Comparison of ENCODE assay signal across 30 cellular contexts in the genomic region with DNA sequence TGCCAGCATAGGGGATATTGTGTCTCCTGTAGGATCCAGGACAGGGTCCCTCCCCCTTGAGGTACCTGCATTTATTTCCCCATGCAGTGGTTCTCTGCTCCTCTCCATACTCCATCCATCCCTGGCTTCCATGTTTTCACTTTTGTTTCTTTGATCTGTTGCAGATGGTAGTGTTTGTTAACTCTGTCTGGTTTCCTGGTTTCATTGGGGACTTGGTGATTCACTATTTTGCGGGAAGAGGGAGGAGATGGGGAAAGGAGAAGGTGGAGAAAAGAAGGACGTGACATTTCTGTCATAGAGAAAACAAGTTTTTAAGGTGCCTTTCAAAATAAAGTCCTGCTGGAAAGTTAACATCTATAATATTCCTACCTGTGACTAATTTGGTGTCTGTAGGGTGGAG. TPM values are rescaled to one million over a fixed set of nuclear protein-coding genes. Genes with fewer than 3 reads are reported as not detected.
DNase-seq lines count a peak whose midpoint lies in the region; ATAC-seq, FAIRE-seq and TF ChIP-seq lines count a peak whose summit lies in the region.
"Had no signal": no experiment of that assay in that cellular context is flagged by ENCODE, and none has a peak within 500 bp of the region (broad histone marks: within the 10 kb centered on the region; RNA-seq: fewer than 3 reads in every experiment).

No MANE protein-coding gene starts in this region.

- WGBS in mammary epithelial cell (ENCODE audit: low coverage, missing lambda C conversion rate): 100% methylated on average over 2 of the region's 2 CpGs

- peak; percentile 51 for FAIRE-seq in keratinocyte (lab: Jason Lieb, UNC)
- FAIRE-seq: GM19239 had no signal

- no peaks in the 10 kb centered on the region for H3K36me3 Mint-ChIP-seq in HFFc6 (ENCODE audit: low read depth)
- no peaks in the 10 kb centered on the region for H3K36me3 Mint-ChIP-seq in stimulated activated effector memory CD8-positive, alpha-beta T cell treated with anti-CD3 and anti-CD28 coated beads, Interleukin-12 subunit alpha, Interleukin-12 subunit beta, amount 100 ng/mL, for 72 hours
- H3K36me3 Mint-ChIP-seq: activated CD4-positive, alpha-beta memory T cell treated with anti-CD3 and anti-CD28 coated beads for 36 hours had no signal

- CTCF ChIA-PET in mammary epithelial cell (lab: Charles Lee; ENCODE audit: low non-redundant PET): no interaction called here

- no peak overlapping the region for H3K4me2 ChIP-seq in mammary epithelial cell (ENCODE audit: insufficient read depth, low read depth, low read length)
- H3K4me2 ChIP-seq in keratinocyte (ENCODE audit: control insufficient read depth, extremely low read depth, insufficient read depth, low read depth, low read length): peak overlapping the region; percentile 50
- H3K4me2 ChIP-seq: smooth muscle cell had no signal

- H3K27me3 ChIP-seq in mammary epithelial cell (ENCODE audit: insufficient read depth, low read length) (no peaks in the 10 kb centered on the region), keratinocyte (ENCODE audit: control insufficient read depth, extremely low read depth, insufficient read depth, low read length) (no peaks in the 10 kb centered on the region)
- H3K27me3 ChIP-seq: body of pancreas, esophagus squamous epithelium, MG63, neutrophil had no signal

- peak overlapping the region; percentile 4; the same call in 1 of the 2 replicates for H3K4me3 Mint-ChIP-seq in HFFc6
- no peak overlapping the region for H3K4me3 Mint-ChIP-seq in stimulated activated effector memory CD8-positive, alpha-beta T cell treated with anti-CD3 and anti-CD28 coated beads, Interleukin-12 subunit alpha, Interleukin-12 subunit beta, amount 100 ng/mL, for 72 hours
- H3K4me3 Mint-ChIP-seq: activated CD4-positive, alpha-beta memory T cell treated with anti-CD3 and anti-CD28 coated beads for 36 hours; activated naive CD8-positive, alpha-beta T cell treated with anti-CD3 and anti-CD28 coated beads, Interleukin-2, amount 50 U/mL, for 24 hours had no signal

- no peak overlapping the region for H3K27ac Mint-ChIP-seq in HFFc6
- no peak overlapping the region for H3K27ac Mint-ChIP-seq in stimulated activated effector memory CD8-positive, alpha-beta T cell treated with anti-CD3 and anti-CD28 coated beads, Interleukin-12 subunit alpha, Interleukin-12 subunit beta, amount 100 ng/mL, for 72 hours
- H3K27ac Mint-ChIP-seq: activated CD4-positive, alpha-beta memory T cell treated with anti-CD3 and anti-CD28 coated beads for 36 hours; activated naive CD8-positive, alpha-beta T cell treated with anti-CD3 and anti-CD28 coated beads, Interleukin-2, amount 50 U/mL, for 24 hours had no signal

- peaks cover 23% of the 10 kb centered on the region for H3K4me1 Mint-ChIP-seq in HFFc6 (ENCODE audit: low read depth)
- H3K4me1 Mint-ChIP-seq in stimulated activated effector memory CD8-positive, alpha-beta T cell treated with anti-CD3 and anti-CD28 coated beads, Interleukin-12 subunit alpha, Interleukin-12 subunit beta, amount 100 ng/mL, for 72 hours: no peaks in the 10 kb centered on the region

- peaks cover 6% of the 10 kb centered on the region for H3K27me3 Mint-ChIP-seq in HFFc6 (ENCODE audit: insufficient read depth)

- no peaks in the 10 kb centered on the region for H3K9me1 ChIP-seq in keratinocyte (ENCODE audit: control insufficient read depth, extremely low read depth, insufficient read depth, low read length)

- peaks cover 5% of the 10 kb centered on the region for H3K4me1 ChIP-seq in mammary epithelial cell (ENCODE audit: insufficient read depth, low read length)
- peaks cover 16% of the 10 kb centered on the region for H3K4me1 ChIP-seq in keratinocyte (ENCODE audit: control insufficient read depth, extremely low read depth, insufficient read depth, low read length)

- DNase-seq in AG08395 (ENCODE audit: low spot score) (peak; percentile 74), HFFc6 (no peak), mammary epithelial cell (no peak), keratinocyte (ENCODE audit: low read depth, low spot score) (no peak), NCI-H1694 (lab: John Stamatoyannopoulos, UW) (no peak), Ammon's horn (ENCODE audit: low spot score) (no peak)
- DNase-seq in activated effector memory CD4-positive, alpha-beta T cell treated with Interleukin-2 at 50 U/mL for 16 hours: no peak
- DNase-seq in stimulated activated effector memory CD8-positive, alpha-beta T cell treated with anti-CD3 and anti-CD28 coated beads, Interleukin-12 subunit alpha, Interleukin-12 subunit beta, amount 100 ng/mL, for 72 hours (ENCODE audit: low spot score in 2 of 2): no peak
- DNase-seq: ACHN; activated CD4-positive, alpha-beta memory T cell treated with anti-CD3 and anti-CD28 coated beads for 36 hours; activated CD4-positive, CD25-positive, alpha-beta regulatory T cell; activated naive CD8-positive, alpha-beta T cell treated with anti-CD3 and anti-CD28 coated beads, Interleukin-2, amount 50 U/mL, for 24 hours; body of pancreas; Calu3; effector memory CD4-positive, alpha-beta T cell; esophagus squamous epithelium; head of caudate nucleus; left colon; mesenchymal stem cell; MG63; NCI-H2081 treated with DMSO at 0.1 percent for 48 hours; NCI-H446; NCI-H82; SW 1271 had no signal

- H4K20me1 ChIP-seq in mammary epithelial cell (ENCODE audit: insufficient read depth, low read length) (no peaks in the 10 kb centered on the region), keratinocyte (ENCODE audit: control insufficient read depth, extremely low read depth, insufficient read depth, low read length) (no peaks in the 10 kb centered on the region)

- H3K27ac ChIP-seq in mammary epithelial cell (ENCODE audit: insufficient read depth, low read depth, low read length): no peak overlapping the region
- H3K27ac ChIP-seq in keratinocyte (ENCODE audit: control insufficient read depth, insufficient read depth, low read length): no peak overlapping the region
- H3K27ac ChIP-seq: body of pancreas, C4-2B, esophagus squamous epithelium, neutrophil had no signal

- H3K4me3 ChIP-seq in mammary epithelial cell (replicated peaks in 1 of 3; ENCODE audit: insufficient read depth in 1 of 3, low read depth in 2 of 3, low read length in 3 of 3) (no peak overlapping the region), keratinocyte (ENCODE audit: control insufficient read depth in 2 of 3, extremely low read depth in 1 of 3, insufficient read depth in 2 of 3, low read depth in 1 of 3, low read length in 3 of 3) (no peak overlapping the region)
- H3K4me3 ChIP-seq: body of pancreas, esophagus squamous epithelium, MG63, smooth muscle cell had no signal

- in situ Hi-C loops in mammary epithelial cell (cut with MboI; ENCODE audit: low sequenced_read_pairs in 2 of 2): no loop called here

- H3K9me3 Mint-ChIP-seq in HFFc6: no peaks in the 10 kb centered on the region
- no peaks in the 10 kb centered on the region for H3K9me3 Mint-ChIP-seq in stimulated activated effector memory CD8-positive, alpha-beta T cell treated with anti-CD3 and anti-CD28 coated beads, Interleukin-12 subunit alpha, Interleukin-12 subunit beta, amount 100 ng/mL, for 72 hours
- H3K9me3 Mint-ChIP-seq: activated CD4-positive, alpha-beta memory T cell treated with anti-CD3 and anti-CD28 coated beads for 36 hours; activated naive CD8-positive, alpha-beta T cell treated with anti-CD3 and anti-CD28 coated beads, Interleukin-2, amount 50 U/mL, for 24 hours had no signal

- H3K79me2 ChIP-seq in mammary epithelial cell (ENCODE audit: insufficient read depth, low read length): no peaks in the 10 kb centered on the region
- H3K79me2 ChIP-seq in keratinocyte (ENCODE audit: control insufficient read depth, insufficient read depth, low read length): no peaks in the 10 kb centered on the region

- ATAC-seq in stimulated activated effector memory CD8-positive, alpha-beta T cell treated with anti-CD3 and anti-CD28 coated beads, Interleukin-12 subunit alpha, Interleukin-12 subunit beta, amount 100 ng/mL, for 72 hours: no peak
- ATAC-seq: activated naive CD8-positive, alpha-beta T cell treated with anti-CD3 and anti-CD28 coated beads, Interleukin-2, amount 50 U/mL, for 24 hours; body of pancreas; left colon; Right ventricle myocardium inferior had no signal

- no TSS peak for BruUV-seq in mammary epithelial cell (replicated peaks; lab: Mats Ljungman, UMichigan)

- H2AFZ ChIP-seq in mammary epithelial cell (ENCODE audit: low read depth, low read length) (peak overlapping the region; percentile 21), keratinocyte (ENCODE audit: control insufficient read depth, low read length) (peak overlapping the region; percentile 78)

- no peak overlapping the region for H3K9ac ChIP-seq in mammary epithelial cell (ENCODE audit: insufficient read depth, low read length)
- no peak overlapping the region for H3K9ac ChIP-seq in keratinocyte (ENCODE audit: control insufficient read depth, extremely low read depth, insufficient read depth, low read length)

- TF ChIP-seq CTCF in HFFc6 (IDR thresholded peaks at IDR 0.05) (no peak), mammary epithelial cell (conservative IDR thresholded peaks at IDR 0.05 in 1 of 2, IDR thresholded peaks at IDR 0.05 in 1 of 2; ENCODE audit: extremely low read depth in 1 of 2, insufficient read depth in 1 of 2, low read depth in 1 of 2, low read length in 2 of 2) (no peak), keratinocyte (optimal IDR thresholded peaks at IDR 0.05 in 1 of 3, IDR thresholded peaks at IDR 0.05 in 1 of 3, conservative IDR thresholded peaks at IDR 0.05 in 1 of 3; ENCODE audit: extremely low read depth in 1 of 3, insufficient read depth in 2 of 3, low read length in 3 of 3) (no peak)

- H3K9me3 ChIP-seq in mammary epithelial cell (replicated peaks; ENCODE audit: insufficient read depth, low read length) (no peaks in the 10 kb centered on the region), keratinocyte (ENCODE audit: control insufficient read depth, low read depth, low read length) (no peaks in the 10 kb centered on the region)
- H3K9me3 ChIP-seq: body of pancreas, esophagus squamous epithelium, MG63, neutrophil had no signal

- H3K36me3 ChIP-seq in mammary epithelial cell (ENCODE audit: insufficient read depth, low read length) (no peaks in the 10 kb centered on the region), keratinocyte (ENCODE audit: control insufficient read depth in 2 of 2, extremely low read depth in 1 of 2, insufficient read depth in 2 of 2, low read length in 2 of 2) (no peaks in the 10 kb centered on the region)
- H3K36me3 ChIP-seq: esophagus squamous epithelium, MG63, neutrophil had no signal

- intact Hi-C loops in mammary epithelial cell (cut with micrococcal nuclease): no loop called here

- dilution Hi-C loops in mammary epithelial cell (cut with HindIII; ENCODE audit: low sequenced_read_pairs) (loop anchor here (25.0 kb wide), 1 partner anchor 107 kb away; no protein-coding TSS in a partner anchor), keratinocyte (cut with MboI; ENCODE audit: extremely low pct_ligation_motif_present, low sequenced_read_pairs) (no loop called here)

RNA-seq across cellular contexts. Expression of a gene that starts 7.0 kb away (rescaled TPM):
- 1 to 10 TPM in 5 of 6 experiments, under 1 TPM in 1; 0.83 to 4.8 (median 1.2) TPM for total RNA-seq in HFFc6 (2021; fragmentation: NEBNext Ultra II Directional; extraction: Animal tissue kit (Norgen Biotek cat#: 25700))
- total RNA-seq in mammary epithelial cell: 10 to 100 TPM; 45.7 to 74.7 TPM
- 8.4 TPM for polyA plus RNA-seq in mammary epithelial cell
- 13.9 TPM for polyA minus RNA-seq in mammary epithelial cell
- polyA plus RNA-seq in keratinocyte: 6.9 to 9.0 TPM (median 8.0 TPM) in 3 replicates
- polyA plus RNA-seq in keratinocyte (2011; ENCODE audit: low read depth): 15.1 TPM
- polyA plus RNA-seq in keratinocyte (2011; cell fraction: cytosol; rRNA removed): 4.7 and 8.6 TPM in 2 replicates
- polyA plus RNA-seq in keratinocyte (2011; cell fraction: nucleus; rRNA removed): 9.2 and 11.0 TPM in 2 replicates
- 8.5 and 18.1 TPM in 2 replicates for polyA plus RNA-seq in keratinocyte (2012; ENCODE audit: low replicate concordance)
- 17.8 to 28.0 TPM (median 27.5 TPM) in 3 replicates for polyA minus RNA-seq in keratinocyte
- 15.3 TPM for polyA minus RNA-seq in keratinocyte (2011; cell fraction: cytosol; rRNA and poly(A)+ RNA removed)
- polyA minus RNA-seq in keratinocyte (2011; cell fraction: nucleus; rRNA and poly(A)+ RNA removed): 17.6 and 29.7 TPM in 2 replicates
- total RNA-seq: G401 had no signal

Comparison
In these comparisons a context has a peak if more than half of its experiments do, and no peak if none do; other contexts are left out.
1. RNA of a gene that starts 7.0 kb away (total RNA-seq): 45.7 to 74.7 TPM in mammary epithelial cell; 0.83 to 4.8 TPM in HFFc6; every median in the first group is over 4 times any median in the second.